8 cellular contexts compared by ENCODE assay signal in genomic region chr17:42407289-42407836, GRCh38. TPM values are rescaled to one million over a fixed set of nuclear protein-coding genes. Genes with fewer than 3 reads are reported as not detected.
A peak's percentile ranks its signal among the peaks of the same experiment; 100 is the strongest.
DNase-seq lines count a peak whose midpoint lies in the region; ATAC-seq and TF ChIP-seq lines count a peak whose summit lies in the region.

No MANE protein-coding gene starts in this region.

- no peak for TF ChIP-seq CTCF in right atrium auricular region (IDR thresholded peaks at IDR 0.05)
- no peak for TF ChIP-seq CTCF in retinal pigment epithelial cell (conservative IDR thresholded peaks at IDR 0.05; ENCODE audit: low read depth, low read length)

- DNase-seq in EH (ENCODE audit: low read depth) (peak; percentile 62), LHCN-M2 (ENCODE audit: low read depth) (peak; percentile 68), anterior cingulate cortex (lab: John Stamatoyannopoulos, UW) (peak in 54 of 58 donors; percentile 13 to 88 (median 72)), right atrium auricular region (ENCODE audit: low spot score) (peak; percentile 89), retinal pigment epithelial cell (ENCODE audit: low read depth) (peak; percentile 67), AG08396 (ENCODE audit: low spot score) (no peak)

- H3K4me3 ChIP-seq in right atrium auricular region (peak overlapping the region in 1 of 2 donors; percentile 1), retinal pigment epithelial cell (ENCODE audit: low read length) (no peak overlapping the region)

- no peaks in the 10 kb centered on the region for H3K9me3 ChIP-seq in right atrium auricular region

- ATAC-seq in SK-N-SH treated with all-trans-retinoic acid at 6 μM for 48 hours (peak; percentile 82), GM19452 (IDR thresholded peaks at IDR 0.05; ENCODE audit: unreplicated experiment) (no peak)

- peaks cover 0 to 91% of the 10 kb centered on the region in 2 donors for H3K4me1 ChIP-seq in right atrium auricular region

- H3K36me3 ChIP-seq in right atrium auricular region, result peaks cover 37% of the 10 kb centered on the region

- no peaks in the 10 kb centered on the region for H3K27me3 ChIP-seq in right atrium auricular region

- peak overlapping the region; percentile 77 to 90 for H3K27ac ChIP-seq in right atrium auricular region

TF ChIP-seq in SK-N-SH treated with all-trans-retinoic acid at 6 μM for 48 hours, 23 proteins besides CTCF, POLR2A, EP300 and RAD21:
- TF ChIP-seq ZFP3 (CRISPR knock-in tag; IDR thresholded peaks at IDR 0.05) (0 out of 2 replicates have a peak, but pooled peaks have one; percentile 22), ESRRG (CRISPR knock-in tag; IDR thresholded peaks at IDR 0.05) (no peak)
- TF ChIP-seq, protein P1, sequence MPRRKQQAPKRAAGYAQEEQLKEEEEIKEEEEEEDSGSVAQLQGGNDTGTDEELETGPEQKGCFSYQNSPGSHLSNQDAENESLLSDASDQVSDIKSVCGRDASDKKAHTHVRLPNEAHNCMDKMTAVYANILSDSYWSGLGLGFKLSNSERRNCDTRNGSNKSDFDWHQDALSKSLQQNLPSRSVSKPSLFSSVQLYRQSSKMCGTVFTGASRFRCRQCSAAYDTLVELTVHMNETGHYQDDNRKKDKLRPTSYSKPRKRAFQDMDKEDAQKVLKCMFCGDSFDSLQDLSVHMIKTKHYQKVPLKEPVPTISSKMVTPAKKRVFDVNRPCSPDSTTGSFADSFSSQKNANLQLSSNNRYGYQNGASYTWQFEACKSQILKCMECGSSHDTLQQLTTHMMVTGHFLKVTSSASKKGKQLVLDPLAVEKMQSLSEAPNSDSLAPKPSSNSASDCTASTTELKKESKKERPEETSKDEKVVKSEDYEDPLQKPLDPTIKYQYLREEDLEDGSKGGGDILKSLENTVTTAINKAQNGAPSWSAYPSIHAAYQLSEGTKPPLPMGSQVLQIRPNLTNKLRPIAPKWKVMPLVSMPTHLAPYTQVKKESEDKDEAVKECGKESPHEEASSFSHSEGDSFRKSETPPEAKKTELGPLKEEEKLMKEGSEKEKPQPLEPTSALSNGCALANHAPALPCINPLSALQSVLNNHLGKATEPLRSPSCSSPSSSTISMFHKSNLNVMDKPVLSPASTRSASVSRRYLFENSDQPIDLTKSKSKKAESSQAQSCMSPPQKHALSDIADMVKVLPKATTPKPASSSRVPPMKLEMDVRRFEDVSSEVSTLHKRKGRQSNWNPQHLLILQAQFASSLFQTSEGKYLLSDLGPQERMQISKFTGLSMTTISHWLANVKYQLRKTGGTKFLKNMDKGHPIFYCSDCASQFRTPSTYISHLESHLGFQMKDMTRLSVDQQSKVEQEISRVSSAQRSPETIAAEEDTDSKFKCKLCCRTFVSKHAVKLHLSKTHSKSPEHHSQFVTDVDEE (CRISPR knock-in tag; IDR thresholded peaks at IDR 0.05), result 0 out of 2 replicates have a peak, but pooled peaks have one; percentile 56

RNA-seq across cellular contexts. Expression of gene CAVIN1, which starts 15.7 kb away (rescaled TPM):
- total RNA-seq in LHCN-M2 (2014; rRNA removed) (308 and 325 TPM in 2 replicates), right atrium auricular region (100 to 1,000 TPM; 202 to 348 TPM)
- polyA plus RNA-seq in LHCN-M2 (2012), result 454 TPM

RNA-seq across cellular contexts. Expression of gene STAT3, which starts 19.1 kb away (rescaled TPM):
- total RNA-seq in LHCN-M2 (2014; rRNA removed) (52.9 and 60.3 TPM in 2 replicates), right atrium auricular region (100 to 1,000 TPM; 105 to 150 TPM)
- polyA plus RNA-seq in LHCN-M2 (2012), result 31.6 TPM

RNA-seq across cellular contexts. Expression of gene ATP6V0A1, which starts 51.3 kb away (rescaled TPM):
- 38.2 and 43.8 TPM in 2 replicates for total RNA-seq in LHCN-M2 (2014; rRNA removed)
- 37.6 TPM for polyA plus RNA-seq in LHCN-M2 (2012)
- 10 to 100 TPM; 38.9 to 67.5 TPM for total RNA-seq in right atrium auricular region
